Comparison of ENCODE assay signal across 32 cellular contexts in genomic region chr22:22201925-22202343, GRCh38. TPM values are rescaled to one million over a fixed set of nuclear protein-coding genes. Genes with fewer than 3 reads are reported as not detected.
DNase-seq lines count a peak whose midpoint lies in the region; ATAC-seq and TF ChIP-seq lines count a peak whose summit lies in the region.
"Had no signal": no experiment of that assay in that cellular context is flagged by ENCODE, and none has a peak within 500 bp of the region (broad histone marks: within the 10 kb centered on the region; RNA-seq: fewer than 3 reads in every experiment).

No MANE protein-coding gene starts in this region.

- peak overlapping the region; percentile 17 for H3K4me3 Mint-ChIP-seq in glutamatergic neuron (ENCODE audit: unreplicated experiment)
- H3K4me3 Mint-ChIP-seq: activated CD4-positive, alpha-beta T cell treated with anti-CD3 and anti-CD28 coated beads, Interleukin-2, amount 10 ng/mL, durations not matched to agents 7 days and 5 days; effector memory CD8-positive, alpha-beta T cell; H9; stimulated activated effector memory CD8-positive, alpha-beta T cell treated with anti-CD3 and anti-CD28 coated beads, Interleukin-12 subunit alpha, Interleukin-12 subunit beta, amount 100 ng/mL, for 72 hours had no signal

- H3K4me2 ChIP-seq in DOHH2 (ENCODE audit: low read length) (peak overlapping the region; percentile 64), MM.1S (ENCODE audit: low read depth, low read length) (peak overlapping the region; percentile 73), PC-9 (no peak overlapping the region)
- H3K4me2 ChIP-seq: hepatocyte had no signal

- peaks cover 8% of the 10 kb centered on the region for H3K4me1 Mint-ChIP-seq in glutamatergic neuron (ENCODE audit: low read depth, unreplicated experiment)
- H3K4me1 Mint-ChIP-seq: stimulated activated effector memory CD8-positive, alpha-beta T cell treated with anti-CD3 and anti-CD28 coated beads, Interleukin-12 subunit alpha, Interleukin-12 subunit beta, amount 100 ng/mL, for 72 hours had no signal

- H3K79me2 ChIP-seq in DOHH2 (ENCODE audit: control insufficient read depth, low read length) (peaks cover 3% of the 10 kb centered on the region), MM.1S (ENCODE audit: low read length) (peaks cover 4% of the 10 kb centered on the region; the same call in 1 of the 2 replicates), PC-9 (ENCODE audit: low read depth) (no peaks in the 10 kb centered on the region)
- H3K79me2 ChIP-seq: hepatocyte had no signal

- peak overlapping the region; percentile 42 for H2AFZ ChIP-seq in MM.1S (ENCODE audit: low read length)
- H2AFZ ChIP-seq in PC-9: no peak overlapping the region
- H2AFZ ChIP-seq: hepatocyte had no signal

- H3K36me3 Mint-ChIP-seq in glutamatergic neuron (ENCODE audit: unreplicated experiment): peaks cover 4% of the 10 kb centered on the region
- H3K36me3 Mint-ChIP-seq: stimulated activated effector memory CD8-positive, alpha-beta T cell treated with anti-CD3 and anti-CD28 coated beads, Interleukin-12 subunit alpha, Interleukin-12 subunit beta, amount 100 ng/mL, for 72 hours had no signal

- H3K9me3 ChIP-seq in DOHH2 (ENCODE audit: control insufficient read depth, insufficient read depth, low read length) (no peaks in the 10 kb centered on the region), MM.1S (replicated peaks; ENCODE audit: insufficient read depth, low read length) (no peaks in the 10 kb centered on the region), PC-9 (ENCODE audit: insufficient read depth, low read depth) (no peaks in the 10 kb centered on the region)
- H3K9me3 ChIP-seq: BE2C, breast epithelium, testis, uterus had no signal

- H4K20me1 ChIP-seq in DOHH2 (ENCODE audit: control insufficient read depth, insufficient read depth, low read depth, low read length): no peaks in the 10 kb centered on the region
- no peaks in the 10 kb centered on the region for H4K20me1 ChIP-seq in MM.1S (ENCODE audit: insufficient read depth, low read length)
- H4K20me1 ChIP-seq in PC-9 (ENCODE audit: insufficient read depth): no peaks in the 10 kb centered on the region; the same call in 1 of the 2 replicates

- peaks cover 16% of the 10 kb centered on the region for H3K9me3 Mint-ChIP-seq in glutamatergic neuron (ENCODE audit: unreplicated experiment)
- H3K9me3 Mint-ChIP-seq: activated CD4-positive, alpha-beta T cell treated with anti-CD3 and anti-CD28 coated beads, Interleukin-2, amount 10 ng/mL, durations not matched to agents 7 days and 5 days; effector memory CD8-positive, alpha-beta T cell; H9; stimulated activated effector memory CD8-positive, alpha-beta T cell treated with anti-CD3 and anti-CD28 coated beads, Interleukin-12 subunit alpha, Interleukin-12 subunit beta, amount 100 ng/mL, for 72 hours had no signal

- peak overlapping the region; percentile 72 for H3K27ac ChIP-seq in DOHH2 (ENCODE audit: low read depth, low read length)
- H3K27ac ChIP-seq in MM.1S (ENCODE audit: low read length): peak overlapping the region; percentile 93
- H3K27ac ChIP-seq in PC-9: no peak overlapping the region
- H3K27ac ChIP-seq: breast epithelium, coronary artery, hepatocyte, testis, uterus had no signal

- H3K4me1 ChIP-seq in DOHH2 (ENCODE audit: control insufficient read depth, low read length) (peaks cover 75% of the 10 kb centered on the region), MM.1S (ENCODE audit: low read length) (peaks cover 44% of the 10 kb centered on the region), PC-9 (replicated peaks; ENCODE audit: insufficient read depth) (no peaks in the 10 kb centered on the region)
- H3K4me1 ChIP-seq: BE2C, breast epithelium, testis, uterus had no signal

- H3K9ac ChIP-seq in MM.1S (ENCODE audit: low read length): peak overlapping the region; percentile 61

- DNase-seq in MM.1S (peak; percentile 84), glutamatergic neuron (no peak), PC-9 (no peak), medulla oblongata (ENCODE audit: extremely low spot score) (no peak)
- no peak for DNase-seq in stimulated activated CD4-positive, alpha-beta T cell treated with anti-CD3 and anti-CD28 coated beads, Interleukin-2, amount 100 ng/mL, for 48 hours
- DNase-seq: activated CD4-positive, alpha-beta T cell treated with anti-CD3 and anti-CD28 coated beads, Interleukin-2, amount 10 ng/mL, durations not matched to agents 7 days and 5 days; activated naive CD4-positive, alpha-beta T cell treated with anti-CD3 and anti-CD28 coated beads, Interleukin-2, amount 50 U/mL, for 16 hours; BE2C; COR-L47; DMS79; effector memory CD8-positive, alpha-beta T cell; foreskin fibroblast; H9; NCI-H1694 treated with DMSO at 0.1 percent for 48 hours; NK-92 treated with Interleukin-12 subunit alpha and Interleukin-12 subunit beta, amount 100 ng/mL, for 24 hours; occipital lobe; small intestine; stimulated activated CD4-positive, alpha-beta T cell treated with anti-CD3 and anti-CD28 coated beads, Interleukin-2, amount 100 ng/mL, for 24 hours; T-helper 2 cell; testis; uterus had no signal

- intact Hi-C loops in PC-9 (cut with micrococcal nuclease; ENCODE audit: unreplicated experiment): loop anchor here (10.0 kb wide), 3 partner anchors 223 to 753 kb away; no protein-coding TSS in a partner anchor

- POLR2A ChIA-PET in PC-9 (lab: Charles Lee; ENCODE audit: unreplicated experiment): interaction anchor here (0.5 kb wide), 1 partner anchor 466 kb away, joined by 18 read pairs; the partner anchor contains the start of gene YPEL1

- BruUV-seq in PC-9 (replicated peaks; lab: Mats Ljungman, UMichigan): no TSS peak

- H3K4me3 ChIP-seq in DOHH2 (ENCODE audit: low read length) (peak overlapping the region; percentile 46), MM.1S (ENCODE audit: low read length) (peak overlapping the region; percentile 11; the same call in 1 of the 2 replicates), PC-9 (no peak overlapping the region)
- H3K4me3 ChIP-seq: breast epithelium, coronary artery, hepatocyte, testis, uterus had no signal

- no peaks in the 10 kb centered on the region for H3K27me3 ChIP-seq in DOHH2 (ENCODE audit: control insufficient read depth, low read length)
- no peaks in the 10 kb centered on the region for H3K27me3 ChIP-seq in MM.1S (replicated peaks; ENCODE audit: insufficient read depth, low read length)
- H3K27me3 ChIP-seq in PC-9 (ENCODE audit: insufficient read depth, low read depth): peaks cover 30% of the 10 kb centered on the region; the same call in 1 of the 2 replicates
- H3K27me3 ChIP-seq: testis, uterus had no signal

- no peaks in the 10 kb centered on the region for H3K9me2 ChIP-seq in DOHH2 (replicated peaks; ENCODE audit: control insufficient read depth, low read length)
- H3K9me2 ChIP-seq in MM.1S (replicated peaks; ENCODE audit: insufficient read depth, low read length): no peaks in the 10 kb centered on the region
- H3K9me2 ChIP-seq in PC-9 (ENCODE audit: insufficient read depth): no peaks in the 10 kb centered on the region

- peaks cover 15% of the 10 kb centered on the region for H3K27me3 Mint-ChIP-seq in glutamatergic neuron (ENCODE audit: unreplicated experiment)

- TF ChIP-seq CTCF in DOHH2 (IDR thresholded peaks at IDR 0.05; ENCODE audit: low read depth, low read length, poor library complexity, severe bottlenecking): no peak
- TF ChIP-seq CTCF in MM.1S (IDR thresholded peaks at IDR 0.05; ENCODE audit: low read length): no peak
- no peak for TF ChIP-seq CTCF in glutamatergic neuron (IDR thresholded peaks at IDR 0.05; ENCODE audit: partially characterized antibody, unreplicated experiment)
- no peak for TF ChIP-seq CTCF in PC-9 (conservative IDR thresholded peaks at IDR 0.05)

- peaks cover 3% of the 10 kb centered on the region; the same call in 1 of the 2 replicates for H3K36me3 ChIP-seq in DOHH2 (ENCODE audit: control insufficient read depth, low read length)
- H3K36me3 ChIP-seq in MM.1S (replicated peaks; ENCODE audit: insufficient read depth, low read length): no peaks in the 10 kb centered on the region
- no peaks in the 10 kb centered on the region for H3K36me3 ChIP-seq in PC-9 (ENCODE audit: low read depth)
- H3K36me3 ChIP-seq: BE2C, breast epithelium, uterus had no signal

- peak; percentile 17 for ATAC-seq in GM21619 (IDR thresholded peaks at IDR 0.05; ENCODE audit: unreplicated experiment)
- no peak for ATAC-seq in HG03025 (IDR thresholded peaks at IDR 0.05; ENCODE audit: low FRiP score, unreplicated experiment)

- CTCF ChIA-PET in PC-9 (lab: Charles Lee): no interaction called here

- H3F3A ChIP-seq in DOHH2 (ENCODE audit: control insufficient read depth, insufficient read depth) (peaks cover 28% of the 10 kb centered on the region), MM.1S (ENCODE audit: insufficient read depth, low read length) (peaks cover 22% of the 10 kb centered on the region), PC-9 (ENCODE audit: insufficient read depth, low read depth) (no peaks in the 10 kb centered on the region)

- peak overlapping the region; percentile 15 for H3K27ac Mint-ChIP-seq in glutamatergic neuron (ENCODE audit: unreplicated experiment)
- H3K27ac Mint-ChIP-seq: effector memory CD8-positive, alpha-beta T cell; H9; stimulated activated effector memory CD8-positive, alpha-beta T cell treated with anti-CD3 and anti-CD28 coated beads, Interleukin-12 subunit alpha, Interleukin-12 subunit beta, amount 100 ng/mL, for 72 hours had no signal

RNA-seq across cellular contexts. Expression of gene VPREB1, which starts 42.7 kb away (rescaled TPM):
- total RNA-seq in glutamatergic neuron (ENCODE audit: unreplicated experiment) (not detected), PC-9 (2021) (not detected in 2 replicates)
- total RNA-seq: A673; activated CD4-positive, alpha-beta T cell treated with anti-CD3 and anti-CD28 coated beads, Interleukin-2, amount 10 ng/mL, durations not matched to agents 7 days and 5 days; breast epithelium; H9; hepatocyte; mesenteric fat pad; occipital lobe; renal cortical epithelial cell; RPMI7951; testis had no signal
